18 cellular contexts compared by ENCODE assay signal in the genomic region with DNA sequence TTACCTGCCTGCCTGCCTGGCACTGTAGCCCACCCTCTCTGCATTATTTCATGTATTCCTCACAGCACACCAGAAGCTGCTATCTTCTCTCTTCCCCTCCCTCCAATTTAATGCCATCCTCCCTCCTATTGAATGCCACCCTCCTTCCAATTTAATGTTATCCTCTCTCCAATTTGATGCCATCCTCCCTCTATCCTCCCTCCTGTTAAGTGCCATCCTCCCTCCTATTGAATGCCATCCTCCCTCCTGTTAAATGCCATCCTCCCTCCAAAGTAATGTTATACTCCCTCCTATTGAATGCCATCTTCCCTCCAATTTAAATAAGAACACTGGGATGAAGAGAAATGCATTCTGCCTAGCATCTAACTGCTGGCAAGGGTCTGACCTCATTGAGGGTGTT. TPM values are rescaled to one million over a fixed set of nuclear protein-coding genes. Genes with fewer than 3 reads are reported as not detected.
DNase-seq lines count a peak whose midpoint lies in the region; ATAC-seq and TF ChIP-seq lines count a peak whose summit lies in the region.
"Had no signal": no experiment of that assay in that cellular context is flagged by ENCODE, and none has a peak within 500 bp of the region (broad histone marks: within the 10 kb centered on the region; RNA-seq: fewer than 3 reads in every experiment).

No MANE protein-coding gene starts in this region.

- peaks cover 34% of the 10 kb centered on the region for H3K36me3 Mint-ChIP-seq in activated CD4-positive, alpha-beta T cell treated with anti-CD3 and anti-CD28 coated beads for 36 hours (ENCODE audit: low read depth)
- H3K36me3 Mint-ChIP-seq in T-helper 17 cell (ENCODE audit: low read depth): peaks cover 4% of the 10 kb centered on the region

- peaks cover 3% of the 10 kb centered on the region for H3K9me3 Mint-ChIP-seq in activated CD4-positive, alpha-beta T cell treated with anti-CD3 and anti-CD28 coated beads for 36 hours (ENCODE audit: low read depth)
- H3K9me3 Mint-ChIP-seq: activated CD4-positive, alpha-beta memory T cell treated with anti-CD3 and anti-CD28 coated beads, Interleukin-2, amount 10 ng/mL, durations not matched to agents 7 days and 5 days had no signal

- H3K4me3 ChIP-seq in esophagus squamous epithelium: no peak overlapping the region
- H3K4me3 ChIP-seq in stomach: no peak overlapping the region
- H3K4me3 ChIP-seq: adrenal gland, K562, pancreas had no signal

- peak overlapping the region; percentile 18 for H3K4me3 Mint-ChIP-seq in activated CD4-positive, alpha-beta T cell treated with anti-CD3 and anti-CD28 coated beads for 36 hours
- peak overlapping the region; percentile 60 for H3K4me3 Mint-ChIP-seq in T-helper 17 cell

- H3K27ac ChIP-seq in esophagus squamous epithelium (peak overlapping the region in 3 of 4 donors; percentile 16 to 62 (median 18)), stomach (peak overlapping the region in 3 of 5 donors; percentile 24 to 88 (median 86))
- H3K27ac ChIP-seq: pancreas had no signal

- H3K27me3 Mint-ChIP-seq in activated CD4-positive, alpha-beta T cell treated with anti-CD3 and anti-CD28 coated beads for 36 hours: no peaks in the 10 kb centered on the region
- no peaks in the 10 kb centered on the region for H3K27me3 Mint-ChIP-seq in T-helper 17 cell

- H3K36me3 ChIP-seq in esophagus squamous epithelium (no peaks in the 10 kb centered on the region), stomach (no peaks in the 10 kb centered on the region)
- H3K36me3 ChIP-seq: adrenal gland, pancreas had no signal

- TF ChIP-seq POLR2A in esophagus squamous epithelium (IDR thresholded peaks at IDR 0.05): no peak
- no peak for TF ChIP-seq POLR2A in stomach (IDR thresholded peaks at IDR 0.05)

- no peak for DNase-seq in activated CD4-positive, alpha-beta T cell treated with anti-CD3 and anti-CD28 coated beads for 36 hours
- DNase-seq in activated CD4-positive, alpha-beta T cell treated with anti-CD3 and anti-CD28 coated beads for 4 hours: no peak
- DNase-seq in T-helper 17 cell (no peak), esophagus squamous epithelium (lab: John Stamatoyannopoulos, UW) (no peak), stomach (no peak), left lobe of liver (ENCODE audit: low spot score) (no peak), NCI-H446 treated with DMSO at 0.1 percent for 48 hours (lab: John Stamatoyannopoulos, UW) (no peak)
- DNase-seq: activated CD4-positive, alpha-beta memory T cell treated with anti-CD3 and anti-CD28 coated beads, Interleukin-2, amount 10 ng/mL, durations not matched to agents 7 days and 5 days; adrenal gland; erythroblast; NCI-H1105 treated with DMSO at 0.1 percent for 48 hours; pancreas; Right ventricle myocardium superior had no signal

- H3K4me1 Mint-ChIP-seq in activated CD4-positive, alpha-beta T cell treated with anti-CD3 and anti-CD28 coated beads for 36 hours: peaks cover 92% of the 10 kb centered on the region
- H3K4me1 Mint-ChIP-seq in T-helper 17 cell: peaks cover 59% of the 10 kb centered on the region

- H3K27ac Mint-ChIP-seq in activated CD4-positive, alpha-beta T cell treated with anti-CD3 and anti-CD28 coated beads for 36 hours: peak overlapping the region; percentile 100
- H3K27ac Mint-ChIP-seq in T-helper 17 cell: peak overlapping the region; percentile 97

- no peak for TF ChIP-seq EP300 in stomach (IDR thresholded peaks at IDR 0.05)

- no peak for ATAC-seq in activated CD4-positive, alpha-beta T cell treated with anti-CD3 and anti-CD28 coated beads for 36 hours
- no peak for ATAC-seq in T-helper 17 cell
- ATAC-seq in left lobe of liver: no peak
- no peak for ATAC-seq in HG03139 (IDR thresholded peaks at IDR 0.05; ENCODE audit: unreplicated experiment)
- ATAC-seq: HCT116, K562, pancreas had no signal

- intact Hi-C loops in activated CD4-positive, alpha-beta T cell treated with anti-CD3 and anti-CD28 coated beads for 36 hours (cut with DNase I, micrococcal nuclease): loop anchor here in 1 of 2 experiments (5.0 kb wide), 1 partner anchor 415 kb away; a partner anchor contains a TSS
- intact Hi-C loops in esophagus squamous epithelium (cut with DNase I) (no loop called here), stomach (cut with DNase I; ENCODE audit: low total_unique reads) (no loop called here)

- H3K4me1 ChIP-seq in esophagus squamous epithelium (peaks cover 14 to 46% (median 18%) of the 10 kb centered on the region in 3 donors), stomach (peaks cover 13 to 44% (median 27%) of the 10 kb centered on the region in 4 donors)
- H3K4me1 ChIP-seq: pancreas had no signal

- H3K27me3 ChIP-seq in esophagus squamous epithelium (no peaks in the 10 kb centered on the region), stomach (no peaks in the 10 kb centered on the region)
- H3K27me3 ChIP-seq: adrenal gland, pancreas had no signal

- TF ChIP-seq CTCF in esophagus squamous epithelium (IDR thresholded peaks at IDR 0.05): no peak
- TF ChIP-seq CTCF in stomach (IDR thresholded peaks at IDR 0.05): no peak

- CTCF ChIA-PET in activated CD4-positive, alpha-beta T cell treated with anti-CD3 and anti-CD28 coated beads for 36 hours (lab: Charles Lee): interaction anchor here (1.2 kb wide), 1 partner anchor 10 kb away, joined by 3 read pairs; no protein-coding TSS in a partner anchor

- H3K9me3 ChIP-seq in T-helper 17 cell (ENCODE audit: control insufficient read depth, low read length, poor library complexity, severe bottlenecking): no peaks in the 10 kb centered on the region
- no peaks in the 10 kb centered on the region for H3K9me3 ChIP-seq in esophagus squamous epithelium
- H3K9me3 ChIP-seq in stomach: no peaks in the 10 kb centered on the region
- H3K9me3 ChIP-seq: adrenal gland, pancreas had no signal

- POLR2A ChIA-PET in activated CD4-positive, alpha-beta T cell treated with anti-CD3 and anti-CD28 coated beads for 36 hours (lab: Charles Lee): no interaction called here

RNA-seq across cellular contexts. Expression of a gene that starts 11.1 kb away (rescaled TPM):
- 10 to 100 TPM; 20.5 to 22.4 TPM for total RNA-seq in activated CD4-positive, alpha-beta T cell treated with anti-CD3 and anti-CD28 coated beads for 36 hours
- total RNA-seq in T-helper 17 cell: 10 to 100 TPM; 28.6 to 36.8 TPM
- total RNA-seq in esophagus squamous epithelium: 1 to 10 TPM in 3 of 4 donors, under 1 TPM in 1; 0.88 to 6.3 (median 1.9) TPM
- total RNA-seq in stomach: 10 to 100 TPM in 2 of 5 donors, 1 to 10 TPM in 3; 1.8 to 15.2 (median 5.8) TPM
- polyA plus RNA-seq in stomach: 1 to 10 TPM; 1.5 to 2.3 (median 2.0) TPM
- total RNA-seq in left lobe of liver: 0.50 TPM
- total RNA-seq: A172 had no signal
- polyA plus RNA-seq: K562, keratinocyte had no signal
